3 cellular contexts compared by ENCODE assay signal in the genomic region with DNA sequence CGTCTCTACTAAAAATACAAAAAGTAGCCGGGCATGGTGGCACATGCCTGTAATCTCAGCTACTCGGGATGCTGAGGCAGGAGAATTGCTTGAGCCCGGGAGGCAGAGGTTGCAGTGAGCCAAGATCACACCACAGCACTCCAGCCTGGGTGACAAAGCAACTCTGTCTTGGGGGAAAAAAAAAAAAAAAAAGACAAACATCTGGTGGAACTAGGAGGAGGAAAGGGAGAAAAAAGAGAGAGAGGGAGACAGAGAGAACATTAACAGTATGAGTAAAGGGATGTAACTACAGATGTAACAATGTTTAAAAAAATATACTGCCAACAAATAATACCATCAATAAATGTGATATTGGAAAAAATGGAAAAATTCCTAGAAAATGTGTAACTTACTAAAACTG. TPM values are rescaled to one million over a fixed set of nuclear protein-coding genes. Genes with fewer than 3 reads are reported as not detected.
"Had no signal": no experiment of that assay in that cellular context is flagged by ENCODE, and none has a peak within 500 bp of the region (broad histone marks: within the 10 kb centered on the region; RNA-seq: fewer than 3 reads in every experiment).

No MANE protein-coding gene starts in this region.

RNA-seq across cellular contexts. Expression of a gene that starts 32.3 kb away (rescaled TPM):
- total RNA-seq: HepG2, HT1080 had no signal
- polyA plus RNA-seq: HepG2, IgD-negative memory B cell had no signal
